Comparison of ENCODE assay signal across 1 cellular context in the genomic region with DNA sequence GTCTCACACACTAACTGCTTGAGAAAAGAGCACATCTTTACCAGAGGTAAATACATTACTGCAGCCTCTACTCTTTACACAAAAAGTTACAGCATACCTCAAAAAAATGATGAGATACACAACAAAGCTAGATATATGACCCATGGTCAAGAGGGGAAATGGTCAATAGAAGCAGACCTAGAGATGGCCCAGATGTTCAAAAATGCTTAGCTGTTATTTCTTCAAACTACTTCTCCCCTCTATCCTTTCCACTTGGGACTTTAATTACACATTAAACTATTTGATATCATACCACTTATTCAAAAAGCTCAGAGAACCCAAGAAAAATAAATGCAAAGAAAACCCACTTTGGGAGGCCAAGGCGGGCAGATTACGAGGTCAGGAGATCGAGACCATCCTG.
TF ChIP-seq lines count a peak whose summit lies in the region.

No MANE protein-coding gene starts in this region.

TF ChIP-seq in HEK293, 187 proteins besides CTCF, POLR2A, EP300 and RAD21:
- TF ChIP-seq ZNF202 (tag by site-specific recombination; IDR thresholded peaks at IDR 0.05; ENCODE audit: borderline replicate concordance), result peak; percentile 60; the same call in 1 of the 2 replicates
- TF ChIP-seq ZNF76 (tag by site-specific recombination; IDR thresholded peaks at IDR 0.05; ENCODE audit: borderline replicate concordance, low read depth), result no peak
- TF ChIP-seq ZNF2 (tag by site-specific recombination; IDR thresholded peaks at IDR 0.05), result no peak
- no peak for TF ChIP-seq MZF1 (tag by site-specific recombination; IDR thresholded peaks at IDR 0.05; ENCODE audit: borderline replicate concordance)
- no peak for TF ChIP-seq ZNF121 (tag by site-specific recombination; IDR thresholded peaks at IDR 0.05)
- TF ChIP-seq MEIS1 (CRISPR knock-in tag; IDR thresholded peaks at IDR 0.05; ENCODE audit: borderline replicate concordance), result no peak
- no peak for TF ChIP-seq MYNN (tag by site-specific recombination; IDR thresholded peaks at IDR 0.05; ENCODE audit: borderline replicate concordance)
- no peak for TF ChIP-seq ZNF324 (tag by site-specific recombination; IDR thresholded peaks at IDR 0.05)
- TF ChIP-seq, protein P1, sequence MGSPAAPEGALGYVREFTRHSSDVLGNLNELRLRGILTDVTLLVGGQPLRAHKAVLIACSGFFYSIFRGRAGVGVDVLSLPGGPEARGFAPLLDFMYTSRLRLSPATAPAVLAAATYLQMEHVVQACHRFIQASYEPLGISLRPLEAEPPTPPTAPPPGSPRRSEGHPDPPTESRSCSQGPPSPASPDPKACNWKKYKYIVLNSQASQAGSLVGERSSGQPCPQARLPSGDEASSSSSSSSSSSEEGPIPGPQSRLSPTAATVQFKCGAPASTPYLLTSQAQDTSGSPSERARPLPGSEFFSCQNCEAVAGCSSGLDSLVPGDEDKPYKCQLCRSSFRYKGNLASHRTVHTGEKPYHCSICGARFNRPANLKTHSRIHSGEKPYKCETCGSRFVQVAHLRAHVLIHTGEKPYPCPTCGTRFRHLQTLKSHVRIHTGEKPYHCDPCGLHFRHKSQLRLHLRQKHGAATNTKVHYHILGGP (tag by site-specific recombination; IDR thresholded peaks at IDR 0.05), result no peak
- no peak for TF ChIP-seq GLI4 (tag by site-specific recombination; IDR thresholded peaks at IDR 0.05)
- peak; percentile 67 for TF ChIP-seq SETDB1 (IDR thresholded peaks at IDR 0.05; ENCODE audit: insufficient read length, low read length)
- TF ChIP-seq ZNF221 (tag by site-specific recombination; IDR thresholded peaks at IDR 0.05; ENCODE audit: borderline replicate concordance), result no peak
- no peak for TF ChIP-seq FEZF1 (tag by site-specific recombination; IDR thresholded peaks at IDR 0.05)
- TF ChIP-seq ZNF175 (tag by site-specific recombination; IDR thresholded peaks at IDR 0.05), result no peak
TF ChIP-seq in HEK293: peak in this region for 2.
